ENCODE assay signal across 9 cellular contexts in genomic region chr6:41713650-41714291, GRCh38. TPM values are rescaled to one million over a fixed set of nuclear protein-coding genes. Genes with fewer than 3 reads are reported as not detected.
DNase-seq lines count a peak whose midpoint lies in the region; ATAC-seq, FAIRE-seq and TF ChIP-seq lines count a peak whose summit lies in the region.
"Had no signal": no experiment of that assay in that cellular context is flagged by ENCODE, and none has a peak within 500 bp of the region (broad histone marks: within the 10 kb centered on the region; RNA-seq: fewer than 3 reads in every experiment).

No MANE protein-coding gene starts in this region.

- H3K4me3 ChIP-seq in bronchial epithelial cell (ENCODE audit: low read depth, low read length): no peak overlapping the region
- no peak overlapping the region for H3K4me3 ChIP-seq in smooth muscle cell
- no peak overlapping the region for H3K4me3 ChIP-seq in OCI-LY7 (ENCODE audit: low read depth, low read length, poor library complexity, severe bottlenecking)
- H3K4me3 ChIP-seq: SJSA1 had no signal

- no peaks in the 10 kb centered on the region for H3K9me3 ChIP-seq in smooth muscle cell (replicated peaks; ENCODE audit: low read depth)
- no peaks in the 10 kb centered on the region for H3K9me3 ChIP-seq in OCI-LY7 (ENCODE audit: low read length)
- H3K9me3 ChIP-seq: SJSA1 had no signal

- peaks cover 8% of the 10 kb centered on the region for H3K4me1 ChIP-seq in smooth muscle cell (ENCODE audit: low read depth)
- peaks cover 56% of the 10 kb centered on the region for H3K4me1 ChIP-seq in OCI-LY7 (ENCODE audit: insufficient read depth, low read length, poor library complexity, severe bottlenecking)

- peak; percentile 43 for ATAC-seq in GM19328 (IDR thresholded peaks at IDR 0.05; ENCODE audit: unreplicated experiment)
- peak; percentile 51 for ATAC-seq in HG03064 (IDR thresholded peaks at IDR 0.05; ENCODE audit: low read depth, unreplicated experiment)

- no peaks in the 10 kb centered on the region for H3K27me3 ChIP-seq in bronchial epithelial cell (ENCODE audit: control insufficient read depth, insufficient read depth, low read length)
- no peaks in the 10 kb centered on the region for H3K27me3 ChIP-seq in smooth muscle cell (ENCODE audit: low read depth)
- H3K27me3 ChIP-seq: SJSA1 had no signal

- H3F3A ChIP-seq in smooth muscle cell (ENCODE audit: low read depth): no peaks in the 10 kb centered on the region

- CTCF ChIA-PET in OCI-LY7 (lab: Charles Lee; ENCODE audit: unreplicated experiment): no interaction called here

- H3K4me2 ChIP-seq in smooth muscle cell (peak overlapping the region; percentile 42), OCI-LY7 (ENCODE audit: low read length) (no peak overlapping the region)

- intact Hi-C loops in OCI-LY7 (cut with micrococcal nuclease; ENCODE audit: unreplicated experiment): no loop called here

- peak overlapping the region; percentile 6 for H3K27ac ChIP-seq in smooth muscle cell (ENCODE audit: low read depth)
- no peak overlapping the region for H3K27ac ChIP-seq in OCI-LY7 (ENCODE audit: low read depth, low read length, poor library complexity, severe bottlenecking)
- H3K27ac ChIP-seq: SJSA1 had no signal

- H4K20me1 ChIP-seq in smooth muscle cell (ENCODE audit: low read depth) (peaks cover 8% of the 10 kb centered on the region), OCI-LY7 (ENCODE audit: insufficient read depth, low read length) (no peaks in the 10 kb centered on the region; the same call in 1 of the 2 replicates)

- H3K36me3 ChIP-seq in bronchial epithelial cell (ENCODE audit: control insufficient read depth, insufficient read depth, low read length) (peaks cover 4% of the 10 kb centered on the region), smooth muscle cell (ENCODE audit: low read depth) (no peaks in the 10 kb centered on the region), OCI-LY7 (ENCODE audit: insufficient read depth, low read length) (peaks cover 17% of the 10 kb centered on the region)
- H3K36me3 ChIP-seq: SJSA1 had no signal

- 76% methylated on average over 14 of the region's 14 CpGs for WGBS in smooth muscle cell (ENCODE audit: low lambda C conversion rate)

- no peak overlapping the region for H3K9ac ChIP-seq in smooth muscle cell (ENCODE audit: low read depth)

- H2AFZ ChIP-seq in smooth muscle cell (ENCODE audit: low read depth) (no peak overlapping the region), OCI-LY7 (ENCODE audit: low read length) (no peak overlapping the region)

- no TSS peak for BruUV-seq in OCI-LY7 (replicated peaks; lab: Mats Ljungman, UMichigan)

- H3K79me2 ChIP-seq in smooth muscle cell (ENCODE audit: low read depth): no peaks in the 10 kb centered on the region
- H3K79me2 ChIP-seq in OCI-LY7 (ENCODE audit: insufficient read depth, low read depth, low read length): peaks cover 33% of the 10 kb centered on the region; the same call in 1 of the 2 replicates

- H3K9me2 ChIP-seq in OCI-LY7 (ENCODE audit: insufficient read depth, low read length): no peaks in the 10 kb centered on the region

- TF ChIP-seq CTCF in bronchial epithelial cell (IDR thresholded peaks at IDR 0.05; ENCODE audit: insufficient read depth, low read length, severe bottlenecking) (no peak), smooth muscle cell (IDR thresholded peaks at IDR 0.05; ENCODE audit: borderline replicate concordance, insufficient read depth, poor library complexity, severe bottlenecking) (no peak), OCI-LY7 (conservative IDR thresholded peaks at IDR 0.05; ENCODE audit: low read length) (no peak)

- POLR2A ChIA-PET in OCI-LY7 (lab: Charles Lee): no interaction called here

- peak; percentile 80 for DNase-seq in bronchial epithelial cell (ENCODE audit: low read depth)
- DNase-seq in smooth muscle cell (lab: John Stamatoyannopoulos, UW; ENCODE audit: unreplicated experiment): no peak
- no peak for DNase-seq in NCI-H1105 (lab: John Stamatoyannopoulos, UW)
- DNase-seq in ecto neural progenitor cell (ENCODE audit: low spot score): no peak
- no peak for DNase-seq in OCI-LY7 (ENCODE audit: low spot score)

- peak; percentile 13 for FAIRE-seq in bronchial epithelial cell (lab: Jason Lieb, UNC)

RNA-seq across cellular contexts. Expression of gene TFEB, which starts 21.6 kb away (rescaled TPM):
- total RNA-seq in bronchial epithelial cell (6.8 and 13.2 TPM in 2 replicates), smooth muscle cell (3.3 and 15.7 TPM in 2 replicates), OCI-LY7 (2022) (48.6 and 60.0 TPM in 2 replicates)
- 15.3 and 18.2 TPM in 2 replicates for polyA plus RNA-seq in smooth muscle cell
- 25.3 and 36.8 TPM in 2 replicates for total RNA-seq in OCI-LY7 (2014; rRNA removed; shearing (Covaris generic))

RNA-seq across cellular contexts. Expression of gene PGC, which starts 33.4 kb away (rescaled TPM):
- total RNA-seq in bronchial epithelial cell (not detected in 2 replicates), smooth muscle cell (not detected in 2 replicates), OCI-LY7 (2022) (not detected in 2 replicates)
- polyA plus RNA-seq in smooth muscle cell: not detected in 2 replicates
- not detected in 2 replicates for total RNA-seq in OCI-LY7 (2014; rRNA removed; shearing (Covaris generic))
- total RNA-seq: glomerular endothelial cell, SJSA1 had no signal
